17 cellular contexts compared by ENCODE assay signal in genomic region chr5:84706678-84707641, GRCh38.
"Had no signal": no experiment of that assay in that cellular context is flagged by ENCODE, and none has a peak within 500 bp of the region (broad histone marks: within the 10 kb centered on the region; RNA-seq: fewer than 3 reads in every experiment).

No MANE protein-coding gene starts in this region.

- H3K4me3 ChIP-seq: dorsolateral prefrontal cortex, ovary, stomach, thoracic aorta had no signal

- H3K27me3 Mint-ChIP-seq: naive thymus-derived CD4-positive, alpha-beta T cell had no signal

- H3K4me1 Mint-ChIP-seq: naive thymus-derived CD4-positive, alpha-beta T cell had no signal

- FAIRE-seq: small intestine had no signal

- DNase-seq: cortex of kidney; dorsolateral prefrontal cortex; effector CD8-positive, alpha-beta T cell; foreskin melanocyte; head of caudate nucleus; hippocampal formation; mesendoderm; naive thymus-derived CD4-positive, alpha-beta T cell; ovary; right cardiac atrium; small intestine; stimulated activated CD4-positive, alpha-beta T cell treated with anti-CD3 and anti-CD28 coated beads, Interleukin-12 subunit alpha, Interleukin-12 subunit beta, amount 100 ng/mL, for 4 hours; stimulated activated naive CD4-positive, alpha-beta T cell; stomach; substantia nigra; trophoblast cell had no signal

- H3K36me3 ChIP-seq: ovary, stomach, thoracic aorta had no signal

- H3K27me3 ChIP-seq: dorsolateral prefrontal cortex, ovary, stomach had no signal

- ATAC-seq: naive thymus-derived CD4-positive, alpha-beta T cell; right cardiac atrium had no signal

- H3K36me3 Mint-ChIP-seq: naive thymus-derived CD4-positive, alpha-beta T cell had no signal

- H3K4me1 ChIP-seq: stomach had no signal

- H3K27ac Mint-ChIP-seq: naive thymus-derived CD4-positive, alpha-beta T cell had no signal

- H3K27ac ChIP-seq: dorsolateral prefrontal cortex, ovary, stomach, thoracic aorta had no signal

- H3K4me3 Mint-ChIP-seq: naive thymus-derived CD4-positive, alpha-beta T cell had no signal

- H3K9me3 ChIP-seq: ovary, stomach, thoracic aorta had no signal
